7 cellular contexts compared by ENCODE assay signal in genomic region chr17:41967141-41967920, GRCh38. TPM values are rescaled to one million over a fixed set of nuclear protein-coding genes. Genes with fewer than 3 reads are reported as not detected.
DNase-seq lines count a peak whose midpoint lies in the region; ATAC-seq and TF ChIP-seq lines count a peak whose summit lies in the region.

No MANE protein-coding gene starts in this region.

- peak overlapping the region; percentile 58 to 99 (median 96) for H3K4me3 ChIP-seq in dorsolateral prefrontal cortex

- peak overlapping the region; percentile 67 for H3K27ac Mint-ChIP-seq in activated B cell treated with CpG ODN at 0.5 μM for 24 hours
- peak overlapping the region; percentile 78 for H3K27ac Mint-ChIP-seq in mesothelial cell of epicardium
- peak overlapping the region; percentile 76 to 92 for H3K27ac Mint-ChIP-seq in stimulated activated naive CD8-positive, alpha-beta T cell treated with anti-CD3 and anti-CD28 coated beads, Interleukin-15, amount 100 ng/mL, for 72 hours

- CTCF ChIA-PET in activated B cell treated with CpG ODN at 0.5 μM for 24 hours (lab: Charles Lee): interaction anchor here (1.7 to 9.2 kb wide), 3 partner anchors 51 to 150 kb away, joined by 6 to 110 read pairs (median 7); partner anchors contain the start of genes DHX58 and KAT2A

- ATAC-seq in GM18498 (IDR thresholded peaks at IDR 0.05; ENCODE audit: unreplicated experiment) (peak; percentile 22), HG03159 (IDR thresholded peaks at IDR 0.05; ENCODE audit: unreplicated experiment) (peak; percentile 9), activated B cell treated with CpG ODN at 0.5 μM for 24 hours (ENCODE audit: low read depth) (no peak)
- ATAC-seq in stimulated activated naive CD8-positive, alpha-beta T cell treated with anti-CD3 and anti-CD28 coated beads, Interleukin-15, amount 100 ng/mL, for 72 hours: peak; percentile 28

- H3K4me3 Mint-ChIP-seq in activated B cell treated with CpG ODN at 0.5 μM for 24 hours (peak overlapping the region; percentile 82), mesothelial cell of epicardium (peak overlapping the region; percentile 74)
- H3K4me3 Mint-ChIP-seq in stimulated activated naive CD8-positive, alpha-beta T cell treated with anti-CD3 and anti-CD28 coated beads, Interleukin-15, amount 100 ng/mL, for 72 hours: peak overlapping the region; percentile 83 to 91

- intact Hi-C loops in activated B cell treated with CpG ODN at 0.5 μM for 24 hours (cut with micrococcal nuclease) (loop anchor here (2.0 to 5.0 kb wide), 3 partner anchors 17 to 320 kb away; partner anchors contain the start of genes ACLY and STAT5A), dorsolateral prefrontal cortex (cut with DNase I) (loop anchor here (1.0 to 2.0 kb wide), 2 partner anchors 25 to 49 kb away; partner anchors contain the start of gene DNAJC7 (in 2 of the 2))

- TF ChIP-seq CTCF in activated B cell treated with CpG ODN at 0.5 μM for 24 hours (IDR thresholded peaks at IDR 0.05) (no peak), dorsolateral prefrontal cortex (IDR thresholded peaks at IDR 0.05 in 54 of 56, conservative IDR thresholded peaks at IDR 0.05 in 2 of 56; ENCODE audit: low read depth in 1 of 56, partially characterized antibody in 56 of 56) (peak in 2 of 56 donors; percentile 2 to 5), mesothelial cell of epicardium (IDR thresholded peaks at IDR 0.05; ENCODE audit: unreplicated experiment) (no peak)

- H3K36me3 Mint-ChIP-seq in activated B cell treated with CpG ODN at 0.5 μM for 24 hours (ENCODE audit: low read depth) (peaks cover 20% of the 10 kb centered on the region), mesothelial cell of epicardium (peaks cover 10% of the 10 kb centered on the region)

- H3K9me3 Mint-ChIP-seq in activated B cell treated with CpG ODN at 0.5 μM for 24 hours (no peaks in the 10 kb centered on the region), mesothelial cell of epicardium (no peaks in the 10 kb centered on the region)
- H3K9me3 Mint-ChIP-seq in stimulated activated naive CD8-positive, alpha-beta T cell treated with anti-CD3 and anti-CD28 coated beads, Interleukin-15, amount 100 ng/mL, for 72 hours: no peaks in the 10 kb centered on the region

- H3K27me3 ChIP-seq in dorsolateral prefrontal cortex: no peaks in the 10 kb centered on the region

- H3K27ac ChIP-seq in dorsolateral prefrontal cortex: peak overlapping the region; percentile 93 to 100 (median 98)

- H3K4me1 Mint-ChIP-seq in activated B cell treated with CpG ODN at 0.5 μM for 24 hours (peaks cover 46% of the 10 kb centered on the region), mesothelial cell of epicardium (peaks cover 19% of the 10 kb centered on the region)
- H3K4me1 Mint-ChIP-seq in stimulated activated naive CD8-positive, alpha-beta T cell treated with anti-CD3 and anti-CD28 coated beads, Interleukin-15, amount 100 ng/mL, for 72 hours: peaks cover 65% of the 10 kb centered on the region

- POLR2A ChIA-PET in activated B cell treated with CpG ODN at 0.5 μM for 24 hours (lab: Charles Lee): interaction anchor here (0.6 to 2.8 kb wide), 22 partner anchors 17 to 1868 kb away, joined by 3 to 35 read pairs (median 6); partner anchors contain the start of genes C17orf113, DHX58, DNAJC7 and EIF1

- DNase-seq in activated B cell treated with CpG ODN at 0.5 μM for 24 hours (no peak), dorsolateral prefrontal cortex (peak; percentile 53 to 99 (median 94)), mesothelial cell of epicardium (ENCODE audit: low spot score in 2 of 2, unreplicated experiment in 2 of 2) (no peak), HuH-7 (ENCODE audit: low spot score) (no peak)
- peak in 1 of 2 donors; percentile 50 for DNase-seq in stimulated activated naive CD8-positive, alpha-beta T cell treated with anti-CD3 and anti-CD28 coated beads, Interleukin-15, amount 100 ng/mL, for 72 hours

- H3K27me3 Mint-ChIP-seq in activated B cell treated with CpG ODN at 0.5 μM for 24 hours (no peaks in the 10 kb centered on the region), mesothelial cell of epicardium (ENCODE audit: low read depth) (no peaks in the 10 kb centered on the region)
- H3K27me3 Mint-ChIP-seq in stimulated activated naive CD8-positive, alpha-beta T cell treated with anti-CD3 and anti-CD28 coated beads, Interleukin-15, amount 100 ng/mL, for 72 hours: no peaks in the 10 kb centered on the region

RNA-seq across cellular contexts. Expression of gene CNP, which starts 0.7 kb away (rescaled TPM):
- total RNA-seq in activated B cell treated with CpG ODN at 0.5 μM for 24 hours: 47.2 and 48.0 TPM in 2 replicates
- total RNA-seq in dorsolateral prefrontal cortex: 1,000 to 10,000 TPM in 25 of 120 experiments, 100 to 1,000 TPM in 95; 166 to 3,303 (median 637) TPM
- 67.6 to 70.2 TPM (median 68.1 TPM) in 3 replicates for total RNA-seq in mesothelial cell of epicardium

RNA-seq across cellular contexts. Expression of gene ODAD4, which starts 36.9 kb away (rescaled TPM):
- total RNA-seq in activated B cell treated with CpG ODN at 0.5 μM for 24 hours: 0.56 and 1.1 TPM in 2 replicates
- total RNA-seq in dorsolateral prefrontal cortex: 10 to 100 TPM in 1 of 120 experiments, 1 to 10 TPM in 119; 1.9 to 10.7 (median 5.1) TPM
- 1.3 to 2.1 TPM (median 1.7 TPM) in 3 replicates for total RNA-seq in mesothelial cell of epicardium

RNA-seq across cellular contexts. Expression of gene ACLY, which starts 48.6 kb away (rescaled TPM):
- 133 and 143 TPM in 2 replicates for total RNA-seq in activated B cell treated with CpG ODN at 0.5 μM for 24 hours
- total RNA-seq in dorsolateral prefrontal cortex: 100 to 1,000 TPM in 13 of 120 experiments, 10 to 100 TPM in 107; 51.8 to 126 (median 85.4) TPM
- total RNA-seq in mesothelial cell of epicardium: 126 to 133 TPM (median 130 TPM) in 3 replicates

RNA-seq across cellular contexts. Expression of gene DNAJC7, which starts 49.9 kb away (rescaled TPM):
- total RNA-seq in activated B cell treated with CpG ODN at 0.5 μM for 24 hours: 130 and 152 TPM in 2 replicates
- 100 to 1,000 TPM in 114 of 120 experiments, 10 to 100 TPM in 6; 88.3 to 157 (median 125) TPM for total RNA-seq in dorsolateral prefrontal cortex
- 97.2 to 103 TPM (median 97.7 TPM) in 3 replicates for total RNA-seq in mesothelial cell of epicardium

RNA-seq across cellular contexts. Expression of gene NKIRAS2, which starts 52.6 kb away (rescaled TPM):
- total RNA-seq in activated B cell treated with CpG ODN at 0.5 μM for 24 hours (23.9 and 25.8 TPM in 2 replicates), dorsolateral prefrontal cortex (10 to 100 TPM in 106 of 120 experiments, 1 to 10 TPM in 14; 8.1 to 21.5 (median 12.5) TPM), mesothelial cell of epicardium (47.2 to 49.6 TPM (median 48.1 TPM) in 3 replicates)

Comparison
In these comparisons a context has a peak if more than half of its experiments do, and no peak if none do; other contexts are left out.
1. DNase-seq: peak in dorsolateral prefrontal cortex (10 of 10); none in activated B cell treated with CpG ODN at 0.5 μM for 24 hours (single experiment), mesothelial cell of epicardium (0 of 2) and HuH-7 (single experiment).
2. Peak in every context shown above with its lines, with median percentiles within 50 percentile points of each other: H3K27ac Mint-ChIP-seq and H3K4me3 Mint-ChIP-seq.